In the genomic region with DNA sequence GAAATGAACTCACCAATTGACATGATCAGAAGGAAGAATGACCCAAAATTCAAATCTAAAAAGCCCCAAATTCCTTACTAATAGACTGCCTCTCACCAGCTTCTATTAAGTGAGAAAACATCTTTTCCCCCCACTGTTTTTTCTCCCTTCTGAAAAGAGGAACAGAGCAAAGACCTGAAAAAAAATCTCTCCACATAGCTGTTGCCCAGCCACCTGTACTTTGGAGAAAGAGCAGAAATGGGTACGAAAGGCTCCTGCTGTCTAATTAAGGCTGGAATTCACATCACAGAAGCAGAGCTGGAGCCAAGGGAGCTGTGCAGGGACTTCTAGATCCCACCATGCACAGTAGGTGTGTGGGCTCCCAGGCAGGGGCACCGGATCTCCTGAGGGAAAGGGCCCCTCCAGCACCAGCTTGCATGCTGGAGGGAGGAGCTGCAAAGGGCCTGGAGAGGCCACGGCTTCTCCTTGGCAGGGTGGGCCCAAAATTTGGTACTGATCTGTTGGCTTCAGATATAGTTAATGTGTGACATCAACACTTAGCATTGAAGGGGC, we compare ENCODE assay signal across 12 cellular contexts.
DNase-seq lines count a peak whose midpoint lies in the region; ATAC-seq and TF ChIP-seq lines count a peak whose summit lies in the region.
"Had no signal": no experiment of that assay in that cellular context is flagged by ENCODE, and none has a peak within 500 bp of the region (broad histone marks: within the 10 kb centered on the region; RNA-seq: fewer than 3 reads in every experiment).

No MANE protein-coding gene starts in this region.

- H3K27me3 ChIP-seq in GM06990 (replicated peaks; ENCODE audit: control insufficient read depth, insufficient read depth, low read length): no peaks in the 10 kb centered on the region
- H3K27me3 ChIP-seq in brain microvascular endothelial cell (replicated peaks): no peaks in the 10 kb centered on the region

- peaks cover 85% of the 10 kb centered on the region for H3K4me1 Mint-ChIP-seq in activated B cell treated with CpG ODN at 0.5 μM for 24 hours
- peaks cover 30 to 46% of the 10 kb centered on the region in 2 donors for H3K4me1 Mint-ChIP-seq in effector memory CD8-positive, alpha-beta T cell (ENCODE audit: low read depth in 2 of 2)
- H3K4me1 Mint-ChIP-seq: brain had no signal

- TF ChIP-seq CTCF in GM06990 (IDR thresholded peaks at IDR 0.05; ENCODE audit: insufficient read depth, low read length, poor library complexity, severe bottlenecking): no peak
- no peak for TF ChIP-seq CTCF in activated B cell treated with CpG ODN at 0.5 μM for 24 hours (IDR thresholded peaks at IDR 0.05)
- no peak for TF ChIP-seq CTCF in brain microvascular endothelial cell (IDR thresholded peaks at IDR 0.05; ENCODE audit: low read depth, low read length, missing control alignments)

- H3K4me3 ChIP-seq in GM06990 (replicated peaks; ENCODE audit: low read depth, low read length) (peak overlapping the region; percentile 40), brain microvascular endothelial cell (ENCODE audit: low read depth, low read length) (no peak overlapping the region)

- CTCF ChIA-PET in activated B cell treated with CpG ODN at 0.5 μM for 24 hours (lab: Charles Lee): interaction anchor here (0.8 to 4.5 kb wide), 8 partner anchors 8 to 374 kb away, joined by 3 to 27 read pairs (median 5); partner anchors contain the start of gene IRF4

- POLR2A ChIA-PET in activated B cell treated with CpG ODN at 0.5 μM for 24 hours (lab: Charles Lee): interaction anchor here (0.7 to 6.7 kb wide), 20 partner anchors 7 to 271 kb away, joined by 3 to 137 read pairs (median 8); partner anchors contain the start of genes DUSP22 and IRF4

- no peak overlapping the region for H3K27ac ChIP-seq in brain microvascular endothelial cell

- no peaks in the 10 kb centered on the region for H3K27me3 Mint-ChIP-seq in activated B cell treated with CpG ODN at 0.5 μM for 24 hours
- peaks cover 0 to 8% of the 10 kb centered on the region in 2 donors for H3K27me3 Mint-ChIP-seq in effector memory CD8-positive, alpha-beta T cell

- in situ Hi-C loops in brain microvascular endothelial cell (cut with HindIII; ENCODE audit: low pct_ligation_motif_present, low sequenced_read_pairs): no loop called here

- intact Hi-C loops in activated B cell treated with CpG ODN at 0.5 μM for 24 hours (cut with micrococcal nuclease): loop anchor here (2.0 kb wide), 1 partner anchor 30 kb away; no protein-coding TSS in a partner anchor

- H3K9me3 Mint-ChIP-seq in activated B cell treated with CpG ODN at 0.5 μM for 24 hours: no peaks in the 10 kb centered on the region
- H3K9me3 Mint-ChIP-seq in effector memory CD8-positive, alpha-beta T cell: no peaks in the 10 kb centered on the region

- peak overlapping the region; percentile 54 for H3K4me3 Mint-ChIP-seq in activated B cell treated with CpG ODN at 0.5 μM for 24 hours
- H3K4me3 Mint-ChIP-seq in effector memory CD8-positive, alpha-beta T cell: no peak overlapping the region
- H3K4me3 Mint-ChIP-seq: brain, endodermal cell had no signal

- H3K36me3 ChIP-seq in GM06990 (ENCODE audit: control insufficient read depth, insufficient read depth, low read length): no peaks in the 10 kb centered on the region
- H3K36me3 ChIP-seq in brain microvascular endothelial cell (replicated peaks): no peaks in the 10 kb centered on the region

- H3K36me3 Mint-ChIP-seq in activated B cell treated with CpG ODN at 0.5 μM for 24 hours (ENCODE audit: low read depth): no peaks in the 10 kb centered on the region
- H3K36me3 Mint-ChIP-seq in effector memory CD8-positive, alpha-beta T cell (ENCODE audit: insufficient read depth): peaks cover 2% of the 10 kb centered on the region
- H3K36me3 Mint-ChIP-seq: brain had no signal

- DNase-seq in GM06990 (ENCODE audit: extremely low read depth, insufficient read length): peak; percentile 73
- DNase-seq in activated B cell treated with CpG ODN at 0.5 μM for 24 hours: no peak
- DNase-seq in effector memory CD8-positive, alpha-beta T cell: no peak
- no peak for DNase-seq in NCI-H2196 (lab: John Stamatoyannopoulos, UW; ENCODE audit: unreplicated experiment)
- no peak for DNase-seq in activated CD4-positive, alpha-beta T cell treated with anti-CD3 and anti-CD28 coated beads for 1 hour
- no peak for DNase-seq in brain microvascular endothelial cell
- DNase-seq: activated CD4-positive, alpha-beta T cell treated with anti-CD3 and anti-CD28 coated beads, Interleukin-2, amount 50 U/mL, for 1 hour; NCI-H2029 treated with DMSO at 0.1 percent for 48 hours had no signal

- ATAC-seq in GM21367 (IDR thresholded peaks at IDR 0.05; ENCODE audit: unreplicated experiment) (peak; percentile 24), HG03045 (IDR thresholded peaks at IDR 0.05; ENCODE audit: unreplicated experiment) (peak; percentile 8), activated B cell treated with CpG ODN at 0.5 μM for 24 hours (ENCODE audit: low read depth) (peak; percentile 23)
- no peak for ATAC-seq in effector memory CD8-positive, alpha-beta T cell (replicated peaks)

- H3K27ac Mint-ChIP-seq in activated B cell treated with CpG ODN at 0.5 μM for 24 hours: peak overlapping the region; percentile 90
- peak overlapping the region in 1 of 2 donors; percentile 49 for H3K27ac Mint-ChIP-seq in effector memory CD8-positive, alpha-beta T cell
- H3K27ac Mint-ChIP-seq: brain, endodermal cell had no signal
